In the genomic region with DNA sequence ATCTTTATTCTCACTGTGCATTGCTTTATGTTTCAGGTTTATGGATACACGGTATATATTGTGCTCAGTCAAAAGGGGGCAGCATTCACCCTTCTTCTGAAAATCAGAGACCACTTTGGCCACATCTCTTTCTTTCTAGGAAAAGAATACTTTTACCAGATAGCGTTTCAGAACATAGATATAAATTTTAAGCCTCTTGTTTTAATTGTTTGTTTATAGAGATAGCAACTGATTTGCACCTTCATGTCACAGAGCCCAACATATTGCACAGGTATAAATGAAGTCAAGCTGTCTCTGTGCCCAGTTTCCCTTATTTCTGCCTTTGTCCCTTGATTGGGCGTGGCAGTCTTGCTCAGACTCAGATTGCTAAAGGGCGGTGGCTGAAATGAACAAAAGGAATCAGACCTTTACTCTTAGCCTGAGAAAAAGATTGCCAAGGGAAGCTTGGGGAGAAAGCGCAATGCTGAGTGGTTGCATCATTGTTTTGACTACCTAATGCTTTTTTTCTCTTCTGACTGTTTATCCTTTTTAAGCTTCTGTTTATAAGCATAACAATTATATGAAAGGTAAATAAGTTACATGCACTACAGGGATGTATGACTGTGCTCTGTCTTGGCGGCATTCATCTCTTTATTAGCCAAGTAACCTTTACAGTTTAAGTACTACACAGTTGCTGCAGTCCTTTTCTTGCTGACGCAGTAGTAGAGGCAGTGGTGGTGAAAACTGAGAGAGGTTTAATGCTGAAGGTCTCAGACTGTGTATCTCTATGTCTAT, we compare ENCODE assay signal across 8 cellular contexts.
DNase-seq lines count a peak whose midpoint lies in the region; ATAC-seq and TF ChIP-seq lines count a peak whose summit lies in the region.

No MANE protein-coding gene starts in this region.

- H3K27ac ChIP-seq in PC-3 (ENCODE audit: low read length) (peak overlapping the region; percentile 17), right lobe of liver (no peak overlapping the region), upper lobe of right lung (no peak overlapping the region)

- TF ChIP-seq CTCF in AG09309 (IDR thresholded peaks at IDR 0.05; ENCODE audit: control insufficient read depth, insufficient read depth, low read depth, low read length, missing control alignments) (peak; percentile 66), GM13976 (IDR thresholded peaks at IDR 0.05; ENCODE audit: borderline replicate concordance, control extremely low read depth, extremely low read depth, insufficient read depth, missing control alignments) (peak; percentile 41), LNCAP (IDR thresholded peaks at IDR 0.05) (peak; percentile 70), PC-3 (conservative IDR thresholded peaks at IDR 0.05; ENCODE audit: low read depth, low read length) (peak; percentile 95), right lobe of liver (IDR thresholded peaks at IDR 0.05) (peak; percentile 40 to 54 (median 48)), upper lobe of right lung (IDR thresholded peaks at IDR 0.05) (peak; percentile 56)

- BruUV-seq in PC-3 (replicated peaks; lab: Mats Ljungman, UMichigan), result no TSS peak

- no peaks in the 10 kb centered on the region for H4K20me1 ChIP-seq in PC-3 (ENCODE audit: low read length)

- H2AFZ ChIP-seq in PC-3 (ENCODE audit: low read length), result peak overlapping the region; percentile 23

- H3K4me3 ChIP-seq in AG09309 (ENCODE audit: control insufficient read depth, low read depth, low read length) (no peak overlapping the region), PC-3 (ENCODE audit: low read length) (no peak overlapping the region; the same call in 1 of the 2 replicates), right lobe of liver (no peak overlapping the region), upper lobe of right lung (no peak overlapping the region)

- CTCF ChIA-PET in PC-3 (lab: Charles Lee), result interaction anchor here (0.6 to 1.8 kb wide), 4 partner anchors 222 to 597 kb away, joined by 3 to 12 read pairs (median 6); no protein-coding TSS in a partner anchor

- H3K9me3 ChIP-seq in PC-3 (ENCODE audit: low read length), result no peaks in the 10 kb centered on the region
- no peaks in the 10 kb centered on the region for H3K9me3 ChIP-seq in right lobe of liver
- H3K9me3 ChIP-seq in upper lobe of right lung, result no peaks in the 10 kb centered on the region

- TF ChIP-seq POLR2A in right lobe of liver (IDR thresholded peaks at IDR 0.05), result no peak

- no peaks in the 10 kb centered on the region for H3K9me2 ChIP-seq in PC-3 (replicated peaks; ENCODE audit: low read length)

- H3K79me2 ChIP-seq in PC-3 (ENCODE audit: low read length), result no peaks in the 10 kb centered on the region

- in situ Hi-C loops in GM13976 (cut with MboI; ENCODE audit: low sequenced_read_pairs, unreplicated experiment), result loop anchor here (10.0 kb wide), 1 partner anchor 487 kb away; no protein-coding TSS in a partner anchor

- H3K36me3 ChIP-seq in PC-3 (ENCODE audit: low read depth, low read length) (no peaks in the 10 kb centered on the region), right lobe of liver (no peaks in the 10 kb centered on the region), upper lobe of right lung (no peaks in the 10 kb centered on the region)

- DNase-seq in AG09309 (ENCODE audit: low read depth) (peak; percentile 31), GM13976 (ENCODE audit: low spot score) (peak; percentile 29), PC-3 (peak; percentile 72), dedifferentiated amniotic fluid mesenchymal stem cell (ENCODE audit: extremely low spot score) (peak; percentile 79), right lobe of liver (no peak), upper lobe of right lung (no peak)

- no peaks in the 10 kb centered on the region for H3K27me3 ChIP-seq in PC-3 (ENCODE audit: low read length)
- no peaks in the 10 kb centered on the region for H3K27me3 ChIP-seq in right lobe of liver
- H3K27me3 ChIP-seq in upper lobe of right lung, result no peaks in the 10 kb centered on the region

- H3F3A ChIP-seq in PC-3 (ENCODE audit: low read length, unreplicated experiment), result no peaks in the 10 kb centered on the region

- peak overlapping the region; percentile 13; the same call in 1 of the 2 replicates for H3K9ac ChIP-seq in PC-3 (ENCODE audit: low read length)

- H3K4me1 ChIP-seq in PC-3 (ENCODE audit: insufficient read depth, low read length) (peaks cover 10% of the 10 kb centered on the region; the same call in 1 of the 2 replicates), right lobe of liver (no peaks in the 10 kb centered on the region), upper lobe of right lung (no peaks in the 10 kb centered on the region)

- POLR2A ChIA-PET in PC-3 (lab: Charles Lee; ENCODE audit: unreplicated experiment), result no interaction called here

- peak overlapping the region; percentile 58 for H3K4me2 ChIP-seq in PC-3 (ENCODE audit: low read length)

- intact Hi-C loops in PC-3 (cut with micrococcal nuclease) (loop anchor here (1.0 to 10.0 kb wide), 6 partner anchors 218 to 601 kb away; no protein-coding TSS in a partner anchor), right lobe of liver (cut with DNase I) (no loop called here), upper lobe of right lung (cut with DNase I) (no loop called here)

- WGBS in right lobe of liver (ENCODE audit: insufficient coverage, low coverage, low lambda C conversion rate, missing lambda C conversion rate), result 25% methylated on average over 7 of the region's 7 CpGs

- ATAC-seq in PC-3 (peak; percentile 86), right lobe of liver (peak; percentile 55 to 79 (median 60)), upper lobe of right lung (peak; percentile 55), GM21360 (IDR thresholded peaks at IDR 0.05; ENCODE audit: unreplicated experiment) (no peak)

Comparison
In these comparisons a context has a peak if more than half of its experiments do, and no peak if none do; other contexts are left out.
1. DNase-seq: peak in AG09309 (single experiment), GM13976 (single experiment), PC-3 (single experiment) and dedifferentiated amniotic fluid mesenchymal stem cell (single experiment); none in right lobe of liver (0 of 3) and upper lobe of right lung (single experiment).
2. CTCF ChIP-seq: peak in every context shown above with its lines; median percentile 95 in PC-3; 70 in LNCAP; 66 in AG09309; 56 in upper lobe of right lung; 48 in right lobe of liver; 41 in GM13976.